ENCODE assay signal across 7 cellular contexts in genomic region chr3:16257304-16257703, GRCh38.
"Had no signal": no experiment of that assay in that cellular context is flagged by ENCODE, and none has a peak within 500 bp of the region (broad histone marks: within the 10 kb centered on the region; RNA-seq: fewer than 3 reads in every experiment).

No MANE protein-coding gene starts in this region.

- H3K4me3 ChIP-seq: GM23248, HAP-1, K562 had no signal

- ATAC-seq: HCT116, K562 had no signal

- H3K9me3 ChIP-seq: HAP-1 had no signal

- H3K9ac ChIP-seq: GM23248 had no signal

- H3K4me1 ChIP-seq: HAP-1 had no signal

- H2AFZ ChIP-seq: GM23248 had no signal

- DNase-seq: GM23248, GOT3, H7, IMR-90 had no signal

- H3K27ac ChIP-seq: GM23248 had no signal
